Comparison of ENCODE assay signal across 10 cellular contexts in the genomic region with DNA sequence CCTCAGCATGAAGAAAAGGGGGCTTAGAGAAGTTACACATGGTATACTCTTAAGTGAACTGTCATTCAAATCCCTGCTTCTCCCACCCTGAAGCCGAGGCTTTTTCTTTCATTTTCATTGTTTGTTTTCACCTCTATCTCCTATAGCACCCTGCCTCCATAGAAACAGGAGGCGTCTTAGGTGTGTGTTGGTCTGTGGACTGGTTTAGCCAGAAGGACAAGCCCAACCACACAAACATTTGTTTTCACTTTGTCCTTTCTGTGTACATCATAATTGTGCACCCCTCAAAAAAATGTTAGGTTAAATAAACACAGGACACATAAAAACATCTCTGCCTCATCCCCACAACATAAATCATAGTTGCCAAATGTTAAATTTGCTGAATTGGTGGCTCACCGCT.
DNase-seq lines count a peak whose midpoint lies in the region; ATAC-seq, FAIRE-seq and TF ChIP-seq lines count a peak whose summit lies in the region.
"Had no signal": no experiment of that assay in that cellular context is flagged by ENCODE, and none has a peak within 500 bp of the region (broad histone marks: within the 10 kb centered on the region; RNA-seq: fewer than 3 reads in every experiment).

No MANE protein-coding gene starts in this region.

- H3K27me3 ChIP-seq in osteoblast (ENCODE audit: insufficient read depth, low read length), result peaks cover 2% of the 10 kb centered on the region

- H3K79me2 ChIP-seq in osteoblast (ENCODE audit: insufficient read depth, low read length), result no peaks in the 10 kb centered on the region

- H2AFZ ChIP-seq in osteoblast (ENCODE audit: low read length), result no peak overlapping the region

- peaks cover 25% of the 10 kb centered on the region for H3K27me3 Mint-ChIP-seq in chondrocyte (ENCODE audit: low read depth)

- TF ChIP-seq CTCF in WI38 (IDR thresholded peaks at IDR 0.05; ENCODE audit: low read depth, low read length) (no peak), osteoblast (IDR thresholded peaks at IDR 0.05; ENCODE audit: extremely low read depth, low read depth, low read length) (no peak), kidney (IDR thresholded peaks at IDR 0.05; ENCODE audit: borderline replicate concordance, extremely low read depth, insufficient read depth) (no peak), chondrocyte (IDR thresholded peaks at IDR 0.05) (no peak)

- intact Hi-C loops in kidney (cut with DNase I), result no loop called here

- no peak overlapping the region for H3K27ac Mint-ChIP-seq in chondrocyte (ENCODE audit: unreplicated experiment)
- H3K27ac Mint-ChIP-seq: T-helper 1 cell treated with Interleukin-12 subunit alpha and Interleukin-12 subunit beta and Interleukin-4 antibody, amounts not matched to agents 30 μg/mL and 1 μg/mL, for 36 hours had no signal

- H3K9me3 ChIP-seq in osteoblast (ENCODE audit: low read depth, low read length), result no peaks in the 10 kb centered on the region
- H3K9me3 ChIP-seq in kidney (ENCODE audit: control insufficient read depth in 1 of 2, low read length in 2 of 2), result no peaks in the 10 kb centered on the region

- H3K4me3 Mint-ChIP-seq in chondrocyte (ENCODE audit: unreplicated experiment), result no peak overlapping the region
- H3K4me3 Mint-ChIP-seq: T-helper 1 cell treated with Interleukin-12 subunit alpha and Interleukin-12 subunit beta and Interleukin-4 antibody, amounts not matched to agents 30 μg/mL and 1 μg/mL, for 36 hours had no signal

- H3K9me3 Mint-ChIP-seq in chondrocyte (ENCODE audit: low read depth), result no peaks in the 10 kb centered on the region
- H3K9me3 Mint-ChIP-seq: T-helper 1 cell treated with Interleukin-12 subunit alpha and Interleukin-12 subunit beta and Interleukin-4 antibody, amounts not matched to agents 30 μg/mL and 1 μg/mL, for 36 hours had no signal

- no peak overlapping the region for H3K9ac ChIP-seq in kidney (ENCODE audit: low read length in 2 of 2)

- peak overlapping the region; percentile 29 for H3K4me3 ChIP-seq in WI38 (ENCODE audit: low read depth, low read length)
- H3K4me3 ChIP-seq in osteoblast (ENCODE audit: insufficient read depth, low read length), result peak overlapping the region; percentile 6
- H3K4me3 ChIP-seq in kidney (ENCODE audit: low read length in 2 of 2), result peak overlapping the region in 1 of 2 donors; percentile 4

- H3K36me3 Mint-ChIP-seq in chondrocyte (ENCODE audit: low read depth), result peaks cover 2% of the 10 kb centered on the region

- H3K4me1 Mint-ChIP-seq in chondrocyte (ENCODE audit: low read depth), result no peaks in the 10 kb centered on the region

- no peak overlapping the region for H3K27ac ChIP-seq in osteoblast (ENCODE audit: low read depth, low read length)
- no peak overlapping the region for H3K27ac ChIP-seq in kidney (ENCODE audit: low read depth in 2 of 2, low read length in 2 of 2)

- H4K20me1 ChIP-seq in osteoblast (ENCODE audit: insufficient read depth, low read length), result no peaks in the 10 kb centered on the region

- FAIRE-seq in kidney (lab: Jason Lieb, UNC), result no peak

- peak; percentile 20 for DNase-seq in ELR (ENCODE audit: low read depth)
- no peak for DNase-seq in osteoblast (ENCODE audit: insufficient read length, low spot score, missing footprints)
- DNase-seq in kidney, result no peak
- DNase-seq in chondrocyte (ENCODE audit: low spot score), result no peak
- DNase-seq in putamen (ENCODE audit: low spot score), result no peak
- DNase-seq: Kasumi-1 had no signal

- ATAC-seq in HG03159 (IDR thresholded peaks at IDR 0.05; ENCODE audit: unreplicated experiment), result peak; percentile 48
- no peak for ATAC-seq in HG03108 (IDR thresholded peaks at IDR 0.05; ENCODE audit: unreplicated experiment)

- peak overlapping the region; percentile 39 for H3K4me2 ChIP-seq in osteoblast (ENCODE audit: insufficient read depth, low read length)

- H3K4me1 ChIP-seq in osteoblast (ENCODE audit: insufficient read depth, low read length) (no peaks in the 10 kb centered on the region), kidney (ENCODE audit: control insufficient read depth in 1 of 2, insufficient read depth in 1 of 2, low read depth in 1 of 2, low read length in 2 of 2) (no peaks in the 10 kb centered on the region)

- H3K36me3 ChIP-seq in osteoblast (ENCODE audit: insufficient read depth, low read length) (no peaks in the 10 kb centered on the region), kidney (ENCODE audit: control insufficient read depth in 1 of 2, insufficient read depth in 2 of 2, low read length in 2 of 2) (no peaks in the 10 kb centered on the region)
